17 cellular contexts compared by ENCODE assay signal in the genomic region with DNA sequence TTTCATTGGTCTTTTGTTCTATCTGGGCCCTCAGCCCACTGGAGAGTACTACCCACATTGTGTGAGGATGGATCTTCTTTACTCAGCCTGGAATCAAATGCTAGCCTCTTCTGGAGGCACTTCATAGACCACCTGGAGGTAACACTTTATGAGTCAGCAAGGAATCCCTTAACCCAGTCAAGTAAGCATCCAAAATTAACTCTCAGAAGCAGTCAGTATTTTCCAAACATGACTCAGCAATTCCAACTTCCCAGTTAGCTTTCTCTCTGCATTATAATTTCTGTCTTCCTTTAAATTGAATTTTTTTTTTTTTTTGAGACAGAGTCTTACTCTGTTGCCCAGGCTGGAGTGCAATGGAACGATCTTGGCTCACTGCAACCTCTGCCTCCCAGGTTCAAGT.
DNase-seq lines count a peak whose midpoint lies in the region; ATAC-seq, FAIRE-seq and TF ChIP-seq lines count a peak whose summit lies in the region.
"Had no signal": no experiment of that assay in that cellular context is flagged by ENCODE, and none has a peak within 500 bp of the region (broad histone marks: within the 10 kb centered on the region; RNA-seq: fewer than 3 reads in every experiment).

No MANE protein-coding gene starts in this region.

- WGBS in mesenchymal stem cell = 100% methylated on average over 1 of the region's 1 CpG
- WGBS in sigmoid colon, 2 donors = 87 to 91% methylated on average over 1 of the region's 1 CpG

- TF ChIP-seq POLR2A in sigmoid colon (IDR thresholded peaks at IDR 0.05) = no peak

- H3K23ac ChIP-seq in mesenchymal stem cell (ENCODE audit: low read length in 2 of 2) = no peak overlapping the region

- no peak overlapping the region for H4K91ac ChIP-seq in mesenchymal stem cell (ENCODE audit: low read length)

- CTCF ChIA-PET in Caco-2 (lab: Charles Lee) = no interaction called here

- H3K4me1 Mint-ChIP-seq in Caco-2 (ENCODE audit: low read depth, unreplicated experiment) = peaks cover 5% of the 10 kb centered on the region
- no peaks in the 10 kb centered on the region for H3K4me1 Mint-ChIP-seq in stimulated activated memory B cell treated with anti-CD40 and anti-IgM and Interleukin-4, amounts not matched to agents 10 μg/mL and 1 μg/mL and 100 μg/mL, for 72 hours
- no peaks in the 10 kb centered on the region for H3K4me1 Mint-ChIP-seq in activated T-helper 1 cell treated with anti-CD3 and anti-CD28 coated beads, Interleukin-12 subunit alpha, Interleukin-12 subunit beta, Interleukin-2, Interleukin-4 antibody, amounts not matched to agents 30 ng/mL and 10 ng/mL and 1 ng/mL, durations not matched to agents 14 hours and 24 hours and 36 hours (ENCODE audit: low read depth)
- H3K4me1 Mint-ChIP-seq: activated naive CD8-positive, alpha-beta T cell treated with anti-CD3 and anti-CD28 coated beads, Interleukin-2, amount 10 ng/mL, durations not matched to agents 7 days and 5 days; IgD-negative memory B cell; natural killer cell; stimulated activated naive CD8-positive, alpha-beta T cell treated with anti-CD3 and anti-CD28 coated beads, Interleukin-15, amount 100 ng/mL, for 72 hours had no signal

- peak overlapping the region; percentile 71 for H3K27ac Mint-ChIP-seq in Caco-2 (ENCODE audit: unreplicated experiment)
- no peak overlapping the region for H3K27ac Mint-ChIP-seq in stimulated activated memory B cell treated with anti-CD40 and anti-IgM and Interleukin-4, amounts not matched to agents 10 μg/mL and 1 μg/mL and 100 μg/mL, for 72 hours
- H3K27ac Mint-ChIP-seq in activated T-helper 1 cell treated with anti-CD3 and anti-CD28 coated beads, Interleukin-12 subunit alpha, Interleukin-12 subunit beta, Interleukin-2, Interleukin-4 antibody, amounts not matched to agents 30 ng/mL and 10 ng/mL and 1 ng/mL, durations not matched to agents 14 hours and 24 hours and 36 hours = no peak overlapping the region
- H3K27ac Mint-ChIP-seq: activated naive CD8-positive, alpha-beta T cell treated with anti-CD3 and anti-CD28 coated beads, Interleukin-2, amount 10 ng/mL, durations not matched to agents 7 days and 5 days; IgD-negative memory B cell; natural killer cell had no signal

- POLR2A ChIA-PET in Caco-2 (lab: Charles Lee) = no interaction called here

- H2BK120ac ChIP-seq in mesenchymal stem cell (ENCODE audit: low read depth, low read length) = no peak overlapping the region

- no peak overlapping the region for H2BK5ac ChIP-seq in mesenchymal stem cell (ENCODE audit: low read depth, low read length, poor library complexity, severe bottlenecking)

- no peak overlapping the region for H3K4me3 ChIP-seq in Caco-2 (ENCODE audit: low read depth, low read length)
- H3K4me3 ChIP-seq in MG63 = no peak overlapping the region
- H3K4me3 ChIP-seq in bronchial epithelial cell (ENCODE audit: low read depth, low read length) = no peak overlapping the region
- H3K4me3 ChIP-seq in mesenchymal stem cell (ENCODE audit: insufficient read depth in 1 of 2, low read depth in 1 of 2, low read length in 2 of 2) = peak overlapping the region in 1 of 2 experiments; percentile 14
- H3K4me3 ChIP-seq in sigmoid colon = no peak overlapping the region

- no peaks in the 10 kb centered on the region for H3K27me3 ChIP-seq in Caco-2 (replicated peaks; ENCODE audit: control insufficient read depth, insufficient read depth, low read length)
- H3K27me3 ChIP-seq in MG63 = no peaks in the 10 kb centered on the region
- no peaks in the 10 kb centered on the region for H3K27me3 ChIP-seq in bronchial epithelial cell (ENCODE audit: control insufficient read depth, insufficient read depth, low read length)
- H3K27me3 ChIP-seq in mesenchymal stem cell (ENCODE audit: control insufficient read depth in 1 of 2, insufficient read depth in 1 of 2, low read length in 2 of 2) = no peaks in the 10 kb centered on the region
- no peaks in the 10 kb centered on the region for H3K27me3 ChIP-seq in sigmoid colon

- H3K4me1 ChIP-seq in Caco-2 (peaks cover 26% of the 10 kb centered on the region), mesenchymal stem cell (ENCODE audit: control insufficient read depth, insufficient read depth, low read depth, low read length) (peaks cover 7% of the 10 kb centered on the region), sigmoid colon (peaks cover 0 to 25% (median 16%) of the 10 kb centered on the region in 4 donors)

- no peak overlapping the region for H3K4me3 Mint-ChIP-seq in Caco-2 (ENCODE audit: unreplicated experiment)
- no peak overlapping the region for H3K4me3 Mint-ChIP-seq in stimulated activated memory B cell treated with anti-CD40 and anti-IgM and Interleukin-4, amounts not matched to agents 10 μg/mL and 1 μg/mL and 100 μg/mL, for 72 hours
- H3K4me3 Mint-ChIP-seq in activated T-helper 1 cell treated with anti-CD3 and anti-CD28 coated beads, Interleukin-12 subunit alpha, Interleukin-12 subunit beta, Interleukin-2, Interleukin-4 antibody, amounts not matched to agents 30 ng/mL and 10 ng/mL and 1 ng/mL, durations not matched to agents 14 hours and 24 hours and 36 hours = no peak overlapping the region
- H3K4me3 Mint-ChIP-seq: activated naive CD8-positive, alpha-beta T cell treated with anti-CD3 and anti-CD28 coated beads, Interleukin-2, amount 10 ng/mL, durations not matched to agents 7 days and 5 days; IgD-negative memory B cell; natural killer cell; stimulated activated naive CD8-positive, alpha-beta T cell treated with anti-CD3 and anti-CD28 coated beads, Interleukin-15, amount 100 ng/mL, for 72 hours had no signal

- ATAC-seq in stimulated activated memory B cell treated with anti-CD40 and anti-IgM and Interleukin-4, amounts not matched to agents 10 μg/mL and 1 μg/mL and 100 μg/mL, for 72 hours = no peak
- ATAC-seq: left lobe of liver; natural killer cell; SK-N-SH treated with all-trans-retinoic acid at 6 μM for 48 hours; stimulated activated naive CD8-positive, alpha-beta T cell treated with anti-CD3 and anti-CD28 coated beads, Interleukin-15, amount 100 ng/mL, for 72 hours had no signal

- H2AFZ ChIP-seq in mesenchymal stem cell (ENCODE audit: low read depth, low read length) = no peak overlapping the region

- H3K27me3 Mint-ChIP-seq in Caco-2 (ENCODE audit: insufficient read depth, unreplicated experiment) = no peaks in the 10 kb centered on the region
- peaks cover 34% of the 10 kb centered on the region for H3K27me3 Mint-ChIP-seq in stimulated activated memory B cell treated with anti-CD40 and anti-IgM and Interleukin-4, amounts not matched to agents 10 μg/mL and 1 μg/mL and 100 μg/mL, for 72 hours
- peaks cover 12% of the 10 kb centered on the region for H3K27me3 Mint-ChIP-seq in activated T-helper 1 cell treated with anti-CD3 and anti-CD28 coated beads, Interleukin-12 subunit alpha, Interleukin-12 subunit beta, Interleukin-2, Interleukin-4 antibody, amounts not matched to agents 30 ng/mL and 10 ng/mL and 1 ng/mL, durations not matched to agents 14 hours and 24 hours and 36 hours (ENCODE audit: insufficient read depth)

- DNase-seq in Caco-2 (no peak), MG63 (peak; percentile 31), bronchial epithelial cell (ENCODE audit: low read depth) (peak; percentile 45), mesenchymal stem cell (peak; percentile 52), NCI-H1694 (lab: John Stamatoyannopoulos, UW) (no peak), sigmoid colon (no peak)
- no peak for DNase-seq in activated T-helper 1 cell treated with anti-CD3 and anti-CD28 coated beads, Interleukin-12 subunit alpha, Interleukin-12 subunit beta, Interleukin-2, Interleukin-4 antibody, amounts not matched to agents 30 ng/mL and 10 ng/mL and 1 ng/mL, durations not matched to agents 14 hours and 24 hours and 36 hours (ENCODE audit: low spot score)
- DNase-seq: activated CD4-positive, CD25-positive, alpha-beta regulatory T cell; activated CD8-positive, alpha-beta memory T cell treated with anti-CD3 and anti-CD28 coated beads, Interleukin-2, amount 50 U/mL, for 48 hours; activated naive CD8-positive, alpha-beta T cell treated with anti-CD3 and anti-CD28 coated beads, Interleukin-2, amount 10 ng/mL, durations not matched to agents 7 days and 5 days; natural killer cell; NCI-H187 treated with DMSO at 0.1 percent for 48 hours; stimulated activated naive CD8-positive, alpha-beta T cell treated with anti-CD3 and anti-CD28 coated beads, Interleukin-15, amount 100 ng/mL, for 72 hours had no signal

- TF ChIP-seq EP300 in sigmoid colon (IDR thresholded peaks at IDR 0.05) = no peak

- no TSS peak for BruUV-seq in Caco-2 (replicated peaks; lab: Mats Ljungman, UMichigan)

- TF ChIP-seq CTCF in Caco-2 (IDR thresholded peaks at IDR 0.05; ENCODE audit: insufficient read depth in 1 of 2, low read depth in 1 of 2, low read length in 1 of 2, severe bottlenecking in 1 of 2, unreplicated experiment in 1 of 2) (no peak), bronchial epithelial cell (IDR thresholded peaks at IDR 0.05; ENCODE audit: insufficient read depth, low read length, severe bottlenecking) (no peak), sigmoid colon (IDR thresholded peaks at IDR 0.05) (no peak)

- H3K27ac ChIP-seq in mesenchymal stem cell (ENCODE audit: low read length, poor library complexity, severe bottlenecking) (no peak overlapping the region), sigmoid colon (no peak overlapping the region)

- H3K9me3 Mint-ChIP-seq in Caco-2 (ENCODE audit: unreplicated experiment) = no peaks in the 10 kb centered on the region
- no peaks in the 10 kb centered on the region for H3K9me3 Mint-ChIP-seq in stimulated activated memory B cell treated with anti-CD40 and anti-IgM and Interleukin-4, amounts not matched to agents 10 μg/mL and 1 μg/mL and 100 μg/mL, for 72 hours
- no peaks in the 10 kb centered on the region for H3K9me3 Mint-ChIP-seq in activated T-helper 1 cell treated with anti-CD3 and anti-CD28 coated beads, Interleukin-12 subunit alpha, Interleukin-12 subunit beta, Interleukin-2, Interleukin-4 antibody, amounts not matched to agents 30 ng/mL and 10 ng/mL and 1 ng/mL, durations not matched to agents 14 hours and 24 hours and 36 hours
- H3K9me3 Mint-ChIP-seq: activated naive CD8-positive, alpha-beta T cell treated with anti-CD3 and anti-CD28 coated beads, Interleukin-2, amount 10 ng/mL, durations not matched to agents 7 days and 5 days; IgD-negative memory B cell; natural killer cell; stimulated activated naive CD8-positive, alpha-beta T cell treated with anti-CD3 and anti-CD28 coated beads, Interleukin-15, amount 100 ng/mL, for 72 hours had no signal

- no peak for FAIRE-seq in bronchial epithelial cell (lab: Jason Lieb, UNC)

- H3K4me2 ChIP-seq in mesenchymal stem cell (ENCODE audit: low read length, poor library complexity, severe bottlenecking) = no peak overlapping the region

- no peaks in the 10 kb centered on the region for H3K79me1 ChIP-seq in mesenchymal stem cell (replicated peaks; ENCODE audit: low read length, poor library complexity, severe bottlenecking)

- H2BK15ac ChIP-seq in mesenchymal stem cell (ENCODE audit: low read depth, poor library complexity, severe bottlenecking) = no peak overlapping the region

- H3K36me3 Mint-ChIP-seq in Caco-2 (ENCODE audit: insufficient read depth, unreplicated experiment) = no peaks in the 10 kb centered on the region
- no peaks in the 10 kb centered on the region for H3K36me3 Mint-ChIP-seq in stimulated activated memory B cell treated with anti-CD40 and anti-IgM and Interleukin-4, amounts not matched to agents 10 μg/mL and 1 μg/mL and 100 μg/mL, for 72 hours
- H3K36me3 Mint-ChIP-seq in activated T-helper 1 cell treated with anti-CD3 and anti-CD28 coated beads, Interleukin-12 subunit alpha, Interleukin-12 subunit beta, Interleukin-2, Interleukin-4 antibody, amounts not matched to agents 30 ng/mL and 10 ng/mL and 1 ng/mL, durations not matched to agents 14 hours and 24 hours and 36 hours (ENCODE audit: low read depth) = no peaks in the 10 kb centered on the region
- H3K36me3 Mint-ChIP-seq: activated naive CD8-positive, alpha-beta T cell treated with anti-CD3 and anti-CD28 coated beads, Interleukin-2, amount 10 ng/mL, durations not matched to agents 7 days and 5 days; IgD-negative memory B cell; natural killer cell had no signal

- H3K36me3 ChIP-seq in Caco-2 (ENCODE audit: control insufficient read depth, insufficient read depth, low read length) (no peaks in the 10 kb centered on the region), MG63 (no peaks in the 10 kb centered on the region), bronchial epithelial cell (ENCODE audit: control insufficient read depth, insufficient read depth, low read length) (no peaks in the 10 kb centered on the region), mesenchymal stem cell (ENCODE audit: control insufficient read depth in 1 of 2, insufficient read depth in 2 of 2, low read depth in 1 of 2, low read length in 2 of 2) (no peaks in the 10 kb centered on the region), sigmoid colon (no peaks in the 10 kb centered on the region)

- H3K18ac ChIP-seq in mesenchymal stem cell (ENCODE audit: low read depth in 1 of 2, low read length in 2 of 2) = peak overlapping the region in 1 of 2 experiments; percentile 34

- intact Hi-C loops in Caco-2 (cut with micrococcal nuclease; ENCODE audit: unreplicated experiment) (no loop called here), sigmoid colon (cut with DNase I) (no loop called here)
- intact Hi-C loops in activated T-helper 1 cell treated with anti-CD3 and anti-CD28 coated beads, Interleukin-12 subunit alpha, Interleukin-12 subunit beta, Interleukin-2, Interleukin-4 antibody, amounts not matched to agents 30 ng/mL and 10 ng/mL and 1 ng/mL, durations not matched to agents 14 hours and 24 hours and 36 hours (cut with micrococcal nuclease) = no loop called here

- H2BK12ac ChIP-seq in mesenchymal stem cell (ENCODE audit: low read length in 2 of 2) = peak overlapping the region in 1 of 2 experiments; percentile 15

- H4K8ac ChIP-seq in mesenchymal stem cell (ENCODE audit: low read length) = no peak overlapping the region

- no peak overlapping the region for H3K14ac ChIP-seq in mesenchymal stem cell (ENCODE audit: low read length in 2 of 2)

- H3K4ac ChIP-seq in mesenchymal stem cell (ENCODE audit: low read depth in 1 of 2, low read length in 2 of 2) = no peak overlapping the region

- H3K9me3 ChIP-seq in Caco-2 = no peaks in the 10 kb centered on the region
- no peaks in the 10 kb centered on the region for H3K9me3 ChIP-seq in MG63
- H3K9me3 ChIP-seq in mesenchymal stem cell (ENCODE audit: control insufficient read depth, low read length) = no peaks in the 10 kb centered on the region
- no peaks in the 10 kb centered on the region for H3K9me3 ChIP-seq in sigmoid colon

- no peak overlapping the region for H2AK5ac ChIP-seq in mesenchymal stem cell (ENCODE audit: low read length, severe bottlenecking)

- H3K9ac ChIP-seq in mesenchymal stem cell (ENCODE audit: low read length) = peak overlapping the region; percentile 56

Comparison
In these comparisons a context has a peak if more than half of its experiments do, and no peak if none do; other contexts are left out.
1. DNase-seq: peak in MG63 (single experiment), bronchial epithelial cell (single experiment) and mesenchymal stem cell (single experiment); none in Caco-2 (0 of 2), NCI-H1694 (single experiment), sigmoid colon (single experiment) and activated T-helper 1 cell treated with anti-CD3 and anti-CD28 coated beads, Interleukin-12 subunit alpha, Interleukin-12 subunit beta, Interleukin-2, Interleukin-4 antibody, amounts not matched to agents 30 ng/mL and 10 ng/mL and 1 ng/mL, durations not matched to agents 14 hours and 24 hours and 36 hours (single experiment).